1 cellular context compared by ENCODE assay signal in genomic region chr3:146581080-146581601, GRCh38.
TF ChIP-seq lines count a peak whose summit lies in the region.

No MANE protein-coding gene starts in this region.

TF ChIP-seq in HepG2, 621 proteins besides CTCF, POLR2A, EP300 and RAD21 (continued from another document and continues in another):
- TF ChIP-seq PAXIP1 (CRISPR knock-in tag; conservative IDR thresholded peaks at IDR 0.05) (peak; percentile 84), FOXP4 (CRISPR knock-in tag; IDR thresholded peaks at IDR 0.05) (peak; percentile 96), MBD4 (IDR thresholded peaks at IDR 0.05; ENCODE audit: borderline replicate concordance, low read length) (0 out of 2 replicates have a peak, but pooled peaks have one; percentile 45), MEIS2 (CRISPR knock-in tag; IDR thresholded peaks at IDR 0.05) (no peak), ATF7 (IDR thresholded peaks at IDR 0.05) (no peak), ATF7 (CRISPR knock-in tag; IDR thresholded peaks at IDR 0.05) (no peak), ZNF609 (CRISPR knock-in tag; IDR thresholded peaks at IDR 0.05; ENCODE audit: borderline replicate concordance) (peak; percentile 95), PRDM10 (CRISPR knock-in tag; IDR thresholded peaks at IDR 0.05; ENCODE audit: low read depth) (peak; percentile 84; the same call in 1 of the 2 replicates), NKX3-1 (CRISPR knock-in tag; IDR thresholded peaks at IDR 0.05) (peak; percentile 72; the same call in 1 of the 2 replicates), NFE2L1 (CRISPR knock-in tag; IDR thresholded peaks at IDR 0.05; ENCODE audit: borderline replicate concordance) (no peak), SKI (IDR thresholded peaks at IDR 0.05; ENCODE audit: partially characterized antibody) (peak; percentile 64), CBFB (CRISPR knock-in tag; IDR thresholded peaks at IDR 0.05) (peak; percentile 89), ZBTB26 (CRISPR knock-in tag; IDR thresholded peaks at IDR 0.05; ENCODE audit: borderline replicate concordance) (no peak), ZNF318 (CRISPR knock-in tag; IDR thresholded peaks at IDR 0.05) (no peak), ZNF556 (CRISPR knock-in tag; IDR thresholded peaks at IDR 0.05; ENCODE audit: borderline replicate concordance) (no peak), MEF2D (CRISPR knock-in tag; IDR thresholded peaks at IDR 0.05) (0 out of 2 replicates have a peak, but pooled peaks have one; percentile 45), RXRB (CRISPR knock-in tag; IDR thresholded peaks at IDR 0.05; ENCODE audit: borderline replicate concordance) (peak; percentile 87), SNAPC4 (CRISPR knock-in tag; IDR thresholded peaks at IDR 0.05) (no peak)
